16 cellular contexts compared by ENCODE assay signal in genomic region chr1:67407498-67407897, GRCh38. TPM values are rescaled to one million over a fixed set of nuclear protein-coding genes. Genes with fewer than 3 reads are reported as not detected.
DNase-seq lines count a peak whose midpoint lies in the region; ATAC-seq, FAIRE-seq and TF ChIP-seq lines count a peak whose summit lies in the region.
"Had no signal": no experiment of that assay in that cellular context is flagged by ENCODE, and none has a peak within 500 bp of the region (broad histone marks: within the 10 kb centered on the region; RNA-seq: fewer than 3 reads in every experiment).

No MANE protein-coding gene starts in this region.

- peak; percentile 54 for DNase-seq in AG04450 (ENCODE audit: low read depth, low spot score)
- DNase-seq in fibroblast of pulmonary artery (ENCODE audit: low read depth), result peak; percentile 71
- no peak for DNase-seq in natural killer cell
- DNase-seq in C1 segment of cervical spinal cord (lab: John Stamatoyannopoulos, UW), result no peak
- DNase-seq in GM12891 (ENCODE audit: insufficient read length, low spot score), result no peak
- DNase-seq in SHP77 (lab: John Stamatoyannopoulos, UW), result no peak
- DNase-seq: DMS 273 treated with DMSO at 0.1 percent for 48 hours, Kasumi-1, NCI-H1417, NCI-H1930, NCI-H2171 treated with DMSO at 0.1 percent for 48 hours, NCI-H510A, SHP77 treated with DMSO at 0.1 percent for 48 hours had no signal

- POLR2A ChIA-PET in AG04450 (lab: Yijun Ruan, JAX), result interaction anchor here (0.7 to 1.8 kb wide), 3 partner anchors 22 to 354 kb away, joined by 3 to 4 read pairs (median 3); partner anchors contain the start of gene SLC35D1

- TF ChIP-seq POLR2A in GM12891 (IDR thresholded peaks at IDR 0.05; ENCODE audit: low read depth, low read length), result no peak

- H3K9me3 Mint-ChIP-seq in IgD-negative memory B cell (no peaks in the 10 kb centered on the region), natural killer cell (no peaks in the 10 kb centered on the region)

- peak overlapping the region; percentile 33 for H3K27ac ChIP-seq in AG04450 (ENCODE audit: low read depth, low read length)
- H3K27ac ChIP-seq: BLaER1 had no signal

- H3K4me3 ChIP-seq in AG04450 (ENCODE audit: low read depth, low read length) (no peak overlapping the region), fibroblast of pulmonary artery (replicated peaks; ENCODE audit: low read depth, low read length) (no peak overlapping the region)
- H3K4me3 ChIP-seq: BLaER1 had no signal

- H3K27ac Mint-ChIP-seq in IgD-negative memory B cell (peak overlapping the region in 2 of 3 donors; percentile 10 to 21), natural killer cell (peak overlapping the region; percentile 18 to 74)

- no peaks in the 10 kb centered on the region for H3K9me3 ChIP-seq in AG04450 (ENCODE audit: control insufficient read depth, insufficient read depth, low read length)
- H3K9me3 ChIP-seq: BLaER1 had no signal

- CTCF ChIA-PET in AG04450 (lab: Charles Lee), result interaction anchor here (1.1 kb wide), 1 partner anchor 18 kb away, joined by 3 read pairs; no protein-coding TSS in a partner anchor

- ATAC-seq in natural killer cell, result no peak
- ATAC-seq: HepG2 had no signal

- TF ChIP-seq CTCF in AG04450 (IDR thresholded peaks at IDR 0.05; ENCODE audit: low read depth, low read length) (no peak), fibroblast of pulmonary artery (IDR thresholded peaks at IDR 0.05; ENCODE audit: low read length, missing control alignments) (no peak), natural killer cell (IDR thresholded peaks at IDR 0.05) (no peak)

- no peak for FAIRE-seq in GM12891 (lab: Jason Lieb, UNC)
- FAIRE-seq: HepG2 had no signal

- intact Hi-C loops in natural killer cell (cut with micrococcal nuclease), result no loop called here

- H3K4me3 Mint-ChIP-seq in IgD-negative memory B cell, result no peak overlapping the region
- no peak overlapping the region for H3K4me3 Mint-ChIP-seq in natural killer cell

- H3K36me3 Mint-ChIP-seq in IgD-negative memory B cell (peaks cover 4% of the 10 kb centered on the region), natural killer cell (no peaks in the 10 kb centered on the region)

- H3K4me1 Mint-ChIP-seq in IgD-negative memory B cell (peaks cover 0 to 4% (median 3%) of the 10 kb centered on the region in 3 donors), natural killer cell (peaks cover 14 to 15% of the 10 kb centered on the region in 2 donors)

- no peaks in the 10 kb centered on the region for H3K27me3 ChIP-seq in AG04450 (ENCODE audit: control insufficient read depth, insufficient read depth, low read length)
- H3K27me3 ChIP-seq: BLaER1 had no signal

- H3K27me3 Mint-ChIP-seq in IgD-negative memory B cell, result no peaks in the 10 kb centered on the region
- no peaks in the 10 kb centered on the region for H3K27me3 Mint-ChIP-seq in natural killer cell (ENCODE audit: low read depth in 2 of 2)

TF ChIP-seq in GM12891, 5 proteins besides CTCF, POLR2A, EP300 and RAD21:
- no peak for TF ChIP-seq SPI1 (IDR thresholded peaks at IDR 0.05; ENCODE audit: low read depth, low read length)
- TF ChIP-seq POLR2AphosphoS5 (IDR thresholded peaks at IDR 0.05; ENCODE audit: low read depth, low read length), result no peak
- TF ChIP-seq PAX5 (IDR thresholded peaks at IDR 0.05; ENCODE audit: insufficient read depth, low read length, severe bottlenecking), result no peak
- no peak for TF ChIP-seq POU2F2 (IDR thresholded peaks at IDR 0.05; ENCODE audit: low read depth, low read length)
- TF ChIP-seq TAF1 (IDR thresholded peaks at IDR 0.05; ENCODE audit: low read depth, low read length), result no peak

RNA-seq across cellular contexts. Expression of gene SERBP1, which starts 22.7 kb away (rescaled TPM):
- polyA plus RNA-seq in AG04450 (2011; rRNA removed) (180 and 273 TPM in 2 replicates), IgD-negative memory B cell (117 TPM)
- 122 and 135 TPM in 2 replicates for polyA minus RNA-seq in AG04450 (2011; rRNA and poly(A)+ RNA removed)
- total RNA-seq in natural killer cell, result 100 to 1,000 TPM; 137 to 183 (median 149) TPM
- 331 TPM for polyA plus RNA-seq in GM12891 (2012; ENCODE audit: low read depth, missing spikeins)

Comparison
In these comparisons a context has a peak if more than half of its experiments do, and no peak if none do; other contexts are left out.
1. DNase-seq: peak in AG04450 (single experiment) and fibroblast of pulmonary artery (single experiment); none in natural killer cell (single experiment), C1 segment of cervical spinal cord (0 of 14), GM12891 (single experiment) and SHP77 (0 of 2).